18 cellular contexts compared by ENCODE assay signal in the genomic region with DNA sequence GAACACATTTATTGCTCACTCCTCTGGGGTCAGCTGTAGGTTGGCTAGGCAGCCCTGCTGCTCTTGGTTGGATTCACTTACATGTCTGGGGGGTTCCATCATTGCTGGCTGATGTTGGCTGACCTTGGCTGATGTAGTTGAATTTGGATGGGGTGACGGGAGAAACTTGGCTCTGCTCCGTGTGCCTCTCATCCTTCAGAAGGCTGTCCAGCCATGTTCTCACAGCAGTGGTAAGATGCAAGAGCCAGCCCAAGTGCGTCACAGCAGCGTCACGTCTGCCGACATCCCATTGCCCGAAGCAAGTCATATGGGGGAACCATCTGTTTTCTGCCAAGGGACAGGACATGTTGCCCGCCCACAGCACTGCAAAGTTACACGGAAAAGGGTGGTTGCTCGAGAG.
DNase-seq lines count a peak whose midpoint lies in the region; ATAC-seq and TF ChIP-seq lines count a peak whose summit lies in the region.
"Had no signal": no experiment of that assay in that cellular context is flagged by ENCODE, and none has a peak within 500 bp of the region (broad histone marks: within the 10 kb centered on the region; RNA-seq: fewer than 3 reads in every experiment).

No MANE protein-coding gene starts in this region.

- in situ Hi-C loops in astrocyte of the spinal cord (cut with HindIII; ENCODE audit: low sequenced_read_pairs) = no loop called here

- no peak for TF ChIP-seq CTCF in astrocyte of the spinal cord (IDR thresholded peaks at IDR 0.05; ENCODE audit: low read depth, low read length)
- no peak for TF ChIP-seq CTCF in right atrium auricular region (IDR thresholded peaks at IDR 0.05)

- H3K4me1 ChIP-seq in right atrium auricular region = no peaks in the 10 kb centered on the region
- no peaks in the 10 kb centered on the region for H3K4me1 ChIP-seq in aorta (ENCODE audit: control insufficient read depth in 1 of 2, insufficient read depth in 2 of 2, low read length in 2 of 2)

- H3K27ac Mint-ChIP-seq in activated CD4-positive, alpha-beta T cell treated with anti-CD3 and anti-CD28 coated beads, Interleukin-2, amount 10 ng/mL, durations not matched to agents 24 days and 14 days = no peak overlapping the region
- H3K27ac Mint-ChIP-seq: activated naive CD4-positive, alpha-beta T cell treated with anti-CD3 and anti-CD28 coated beads, Interleukin-2, amount 50 U/mL, for 24 hours; B cell; T-helper 17 cell had no signal

- H3K36me3 ChIP-seq in right atrium auricular region (no peaks in the 10 kb centered on the region), aorta (ENCODE audit: control insufficient read depth in 1 of 2, insufficient read depth in 2 of 2, low read length in 1 of 2) (no peaks in the 10 kb centered on the region)

- intact Hi-C loops in Right ventricle myocardium superior (cut with DNase I) = loop anchor here (10.0 kb wide), 2 partner anchors 595 kb away; no protein-coding TSS in a partner anchor
- intact Hi-C loops in cardiac septum (cut with DNase I) = loop anchor here (5.0 to 10.0 kb wide), 2 partner anchors 318 to 875 kb away; a partner anchor contains a TSS
- intact Hi-C loops in aorta (cut with DNase I) = loop anchor here (5.0 kb wide), 1 partner anchor 873 kb away; a partner anchor contains a TSS
- intact Hi-C loops in activated CD4-positive, alpha-beta T cell treated with anti-CD3 and anti-CD28 coated beads, Interleukin-2, amount 10 ng/mL, durations not matched to agents 24 days and 14 days (cut with micrococcal nuclease) = no loop called here

- H3K9me3 ChIP-seq in right atrium auricular region = no peaks in the 10 kb centered on the region
- H3K9me3 ChIP-seq in aorta (ENCODE audit: control insufficient read depth, low read length) = no peaks in the 10 kb centered on the region

- DNase-seq in Right ventricle myocardium superior = peak; percentile 47
- DNase-seq in cardiac septum (ENCODE audit: low spot score) = no peak
- DNase-seq in astrocyte of the spinal cord (ENCODE audit: low read depth, low spot score) = peak; percentile 15
- DNase-seq in right atrium auricular region (ENCODE audit: low spot score) = peak; percentile 71
- peak; percentile 62 to 85 for DNase-seq in aorta
- DNase-seq in activated CD4-positive, alpha-beta T cell treated with anti-CD3 and anti-CD28 coated beads, Interleukin-2, amount 10 ng/mL, durations not matched to agents 24 days and 14 days = no peak
- no peak for DNase-seq in T-helper 1 cell
- no peak for DNase-seq in NCI-H2081 treated with DMSO at 0.1 percent for 48 hours (lab: John Stamatoyannopoulos, UW)
- DNase-seq: activated CD4-positive, CD25-positive, alpha-beta regulatory T cell treated with anti-CD3 and anti-CD28 coated beads, Interleukin-2, amount 50 U/mL, for 72 hours; activated CD8-positive, alpha-beta memory T cell treated with anti-CD3 and anti-CD28 coated beads, Interleukin-2, amount 50 U/mL, for 4 hours; mesendoderm; NCI-H1105; NCI-H345; nucleus accumbens; T-helper 17 cell had no signal

- no peak overlapping the region for H3K4me3 Mint-ChIP-seq in activated CD4-positive, alpha-beta T cell treated with anti-CD3 and anti-CD28 coated beads, Interleukin-2, amount 10 ng/mL, durations not matched to agents 24 days and 14 days
- H3K4me3 Mint-ChIP-seq: activated naive CD4-positive, alpha-beta T cell treated with anti-CD3 and anti-CD28 coated beads, Interleukin-2, amount 50 U/mL, for 24 hours; B cell; T-helper 17 cell had no signal

- 14% methylated on average over 10 of the region's 10 CpGs for WGBS in aorta, 2 donors

- no peaks in the 10 kb centered on the region for H3K4me1 Mint-ChIP-seq in activated CD4-positive, alpha-beta T cell treated with anti-CD3 and anti-CD28 coated beads, Interleukin-2, amount 10 ng/mL, durations not matched to agents 24 days and 14 days
- H3K4me1 Mint-ChIP-seq: activated naive CD4-positive, alpha-beta T cell treated with anti-CD3 and anti-CD28 coated beads, Interleukin-2, amount 50 U/mL, for 24 hours; B cell; T-helper 17 cell had no signal

- H3K4me3 ChIP-seq in astrocyte of the spinal cord (ENCODE audit: low read depth, low read length) (no peak overlapping the region), right atrium auricular region (no peak overlapping the region), aorta (ENCODE audit: low read length in 2 of 2) (no peak overlapping the region)

- H3K9me3 Mint-ChIP-seq in activated CD4-positive, alpha-beta T cell treated with anti-CD3 and anti-CD28 coated beads, Interleukin-2, amount 10 ng/mL, durations not matched to agents 24 days and 14 days = no peaks in the 10 kb centered on the region
- H3K9me3 Mint-ChIP-seq: activated naive CD4-positive, alpha-beta T cell treated with anti-CD3 and anti-CD28 coated beads, Interleukin-2, amount 50 U/mL, for 24 hours had no signal

- H3K27ac ChIP-seq in right atrium auricular region = no peak overlapping the region
- H3K27ac ChIP-seq in aorta (ENCODE audit: low read depth in 1 of 2, low read length in 2 of 2) = no peak overlapping the region
- H3K27ac ChIP-seq: epithelial cell of prostate had no signal

- no peaks in the 10 kb centered on the region for H3K27me3 ChIP-seq in right atrium auricular region
- H3K27me3 ChIP-seq in aorta (ENCODE audit: control insufficient read depth in 1 of 2, insufficient read depth in 2 of 2, low read length in 1 of 2) = no peaks in the 10 kb centered on the region

- no peaks in the 10 kb centered on the region for H3K36me3 Mint-ChIP-seq in activated CD4-positive, alpha-beta T cell treated with anti-CD3 and anti-CD28 coated beads, Interleukin-2, amount 10 ng/mL, durations not matched to agents 24 days and 14 days (ENCODE audit: low read depth)
- H3K36me3 Mint-ChIP-seq: activated naive CD4-positive, alpha-beta T cell treated with anti-CD3 and anti-CD28 coated beads, Interleukin-2, amount 50 U/mL, for 24 hours had no signal

- ATAC-seq in Right ventricle myocardium superior (ENCODE audit: poor library complexity) (no peak), aorta (ENCODE audit: low FRiP score) (peak; percentile 58)
- ATAC-seq: T-helper 17 cell had no signal

- H3K27me3 Mint-ChIP-seq in activated CD4-positive, alpha-beta T cell treated with anti-CD3 and anti-CD28 coated beads, Interleukin-2, amount 10 ng/mL, durations not matched to agents 24 days and 14 days = peaks cover 21% of the 10 kb centered on the region

Comparison
In these comparisons a context has a peak if more than half of its experiments do, and no peak if none do; other contexts are left out.
1. DNase-seq: peak in Right ventricle myocardium superior (single experiment), astrocyte of the spinal cord (single experiment), right atrium auricular region (single experiment) and aorta (2 of 2); none in cardiac septum (single experiment), activated CD4-positive, alpha-beta T cell treated with anti-CD3 and anti-CD28 coated beads, Interleukin-2, amount 10 ng/mL, durations not matched to agents 24 days and 14 days (single experiment), T-helper 1 cell (0 of 5) and NCI-H2081 treated with DMSO at 0.1 percent for 48 hours (single experiment).